ENCODE assay signal across 9 cellular contexts in the genomic region with DNA sequence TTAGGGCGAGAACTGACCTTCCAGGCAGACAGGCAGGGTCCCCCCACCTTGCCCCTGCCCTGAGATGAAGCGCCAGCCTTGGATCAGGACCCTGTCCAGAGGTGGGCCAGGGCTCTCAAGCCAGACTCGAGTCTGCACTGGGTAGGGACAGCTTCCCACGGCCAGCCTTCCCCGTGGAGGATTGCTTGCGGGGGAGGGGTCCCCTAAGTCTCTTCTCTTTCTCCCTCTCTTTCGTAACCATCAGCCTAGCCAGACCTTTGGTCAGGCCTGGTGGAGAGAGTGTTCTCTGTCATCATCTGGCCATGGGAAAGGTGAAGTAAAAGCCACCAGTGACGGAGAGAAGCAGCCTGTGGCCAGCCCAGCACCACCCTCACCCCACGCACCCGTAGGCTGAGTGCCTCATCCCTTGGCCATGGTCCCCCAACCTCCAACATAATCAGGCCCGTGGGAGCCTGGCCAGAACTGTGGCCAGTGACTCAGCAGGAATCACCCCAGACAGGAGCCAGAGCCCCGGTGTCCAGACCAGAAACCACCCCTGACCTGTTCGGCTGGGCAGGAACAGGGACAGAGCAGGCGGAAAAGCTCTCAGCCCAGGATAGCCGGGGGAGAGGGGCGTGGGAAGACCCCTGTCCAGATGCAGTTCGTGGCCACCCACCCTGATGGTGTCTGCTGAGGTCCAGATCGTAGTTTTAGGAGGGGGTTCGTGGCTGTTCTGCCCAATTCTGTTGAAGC. TPM values are rescaled to one million over a fixed set of nuclear protein-coding genes. Genes with fewer than 3 reads are reported as not detected.
DNase-seq lines count a peak whose midpoint lies in the region; ATAC-seq, FAIRE-seq and TF ChIP-seq lines count a peak whose summit lies in the region.
"Had no signal": no experiment of that assay in that cellular context is flagged by ENCODE, and none has a peak within 500 bp of the region (broad histone marks: within the 10 kb centered on the region; RNA-seq: fewer than 3 reads in every experiment).

No MANE protein-coding gene starts in this region.

- CTCF ChIA-PET in A549 (lab: Yijun Ruan, JAX) = interaction anchor here (1.0 to 4.0 kb wide), 5 partner anchors 20 to 51 kb away, joined by 3 to 31 read pairs (median 7); no protein-coding TSS in a partner anchor

- H3K4me3 ChIP-seq in A549 (0 out of 3 replicates have a peak overlapping the region, but pooled peaks have one; percentile 10), mesodermal cell (ENCODE audit: extremely low read depth, insufficient read depth, low read length, poor library complexity, severe bottlenecking) (no peak overlapping the region), BE2C (ENCODE audit: low read depth, low read length) (no peak overlapping the region)

- H3K27ac ChIP-seq in A549 (peak overlapping the region; percentile 93 to 95), mesodermal cell (ENCODE audit: low read depth, low read length, severe bottlenecking) (peak overlapping the region; percentile 75)

- TF ChIP-seq RAD21 in A549 (conservative IDR thresholded peaks at IDR 0.05 in 1 of 2, IDR thresholded peaks at IDR 0.05 in 1 of 2) = peak; percentile 3 to 22; a peak in 1 of 5 replicates
- no peak for TF ChIP-seq RAD21 in Ishikawa (IDR thresholded peaks at IDR 0.05; ENCODE audit: low read depth)

- H3K27me3 ChIP-seq in BE2C = no peaks in the 10 kb centered on the region

- no peak for FAIRE-seq in A549 (lab: Jason Lieb, UNC)

- H3K9me3 ChIP-seq in A549 = no peaks in the 10 kb centered on the region
- H3K9me3 ChIP-seq in mesodermal cell (ENCODE audit: control insufficient read depth, low read length) = no peaks in the 10 kb centered on the region
- H3K9me3 ChIP-seq in BE2C = no peaks in the 10 kb centered on the region

- DNase-seq in A549 (ENCODE audit: low read depth in 1 of 2, low spot score in 1 of 2) (peak; percentile 78 to 92), dedifferentiated amniotic fluid mesenchymal stem cell (ENCODE audit: extremely low spot score) (peak; percentile 48), BE2C (no peak), GDM1 (lab: John Stamatoyannopoulos, UW) (no peak)
- DNase-seq: CD4-positive, alpha-beta memory T cell had no signal

- no peaks in the 10 kb centered on the region for H3K36me3 ChIP-seq in mesodermal cell (ENCODE audit: control insufficient read depth, insufficient read depth, low read length)
- no peaks in the 10 kb centered on the region for H3K36me3 ChIP-seq in BE2C

- TF ChIP-seq EP300 in A549 (IDR thresholded peaks at IDR 0.05) = peak; percentile 57 to 86; a peak in 3 of 5 replicates
- TF ChIP-seq EP300 in Ishikawa (IDR thresholded peaks at IDR 0.05; ENCODE audit: borderline replicate concordance) = no peak

- ATAC-seq in A549 = peak; percentile 51 to 71
- no peak for ATAC-seq in GM19467 (IDR thresholded peaks at IDR 0.05; ENCODE audit: unreplicated experiment)
- no peak for ATAC-seq in HG03280 (IDR thresholded peaks at IDR 0.05; ENCODE audit: unreplicated experiment)

- 23% methylated on average over 13 of the region's 19 CpGs for WGBS in A549 (ENCODE audit: missing lambda C conversion rate)
- WGBS in mesodermal cell (ENCODE audit: insufficient coverage in 2 of 2), 2 experiments = 86 to 96% methylated on average over 11 to 13 of the region's 19 CpGs

- H3K4me1 ChIP-seq in A549 (peaks cover 76% of the 10 kb centered on the region), mesodermal cell (ENCODE audit: control insufficient read depth, insufficient read depth, low read length, poor library complexity, severe bottlenecking) (peaks cover 44% of the 10 kb centered on the region), BE2C (peaks cover 13% of the 10 kb centered on the region)

- TF ChIP-seq CTCF in A549 (IDR thresholded peaks at IDR 0.05) (no peak), BE2C (IDR thresholded peaks at IDR 0.05; ENCODE audit: low read depth, low read length) (no peak)

- peak overlapping the region; percentile 61 for H3K4me2 ChIP-seq in A549

- TF ChIP-seq POLR2A in A549 (IDR thresholded peaks at IDR 0.05; ENCODE audit: low read length) = no peak

- POLR2A ChIA-PET in A549 (lab: Yijun Ruan, JAX) = no interaction called here

TF ChIP-seq in A549, 52 proteins besides CTCF, POLR2A, EP300 and RAD21:
- TF ChIP-seq NFE2L2 (conservative IDR thresholded peaks at IDR 0.05; ENCODE audit: low read length) (peak; percentile 79), GATA3 (IDR thresholded peaks at IDR 0.05; ENCODE audit: borderline replicate concordance) (peak; percentile 57; the same call in 1 of the 2 replicates), RARB (CRISPR knock-in tag; IDR thresholded peaks at IDR 0.05) (no peak), TP53 (CRISPR knock-in tag; IDR thresholded peaks at IDR 0.05) (0 out of 2 replicates have a peak, but pooled peaks have one; percentile 8), JUNB (IDR thresholded peaks at IDR 0.05) (peak; percentile 35; the same call in 1 of the 2 replicates), JUN (IDR thresholded peaks at IDR 0.05) (peak; percentile 26 to 76; a peak in 4 of 5 replicates), ESRRA (IDR thresholded peaks at IDR 0.05; ENCODE audit: borderline replicate concordance, low read length) (no peak), FOSL2 (IDR thresholded peaks at IDR 0.05) (no peak), FOSL2 (CRISPR knock-in tag; IDR thresholded peaks at IDR 0.05) (peak; percentile 85), CEBPB (IDR thresholded peaks at IDR 0.05) (peak; percentile 56 to 81; a peak in 2 of 4 replicates), MAFK (IDR thresholded peaks at IDR 0.05; ENCODE audit: partially characterized antibody) (peak; percentile 98), SMC3 (IDR thresholded peaks at IDR 0.05) (no peak), HOXB5 (CRISPR knock-in tag; IDR thresholded peaks at IDR 0.05) (no peak), MYC (IDR thresholded peaks at IDR 0.05; ENCODE audit: borderline replicate concordance, low read length) (0 out of 2 replicates have a peak, but pooled peaks have one; percentile 42)
- TF ChIP-seq, protein P1, sequence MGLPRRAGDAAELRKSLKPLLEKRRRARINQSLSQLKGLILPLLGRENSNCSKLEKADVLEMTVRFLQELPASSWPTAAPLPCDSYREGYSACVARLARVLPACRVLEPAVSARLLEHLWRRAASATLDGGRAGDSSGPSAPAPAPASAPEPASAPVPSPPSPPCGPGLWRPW (IDR thresholded peaks at IDR 0.05) = 0 out of 2 replicates have a peak, but pooled peaks have one; percentile 41
- TF ChIP-seq, protein P2, sequence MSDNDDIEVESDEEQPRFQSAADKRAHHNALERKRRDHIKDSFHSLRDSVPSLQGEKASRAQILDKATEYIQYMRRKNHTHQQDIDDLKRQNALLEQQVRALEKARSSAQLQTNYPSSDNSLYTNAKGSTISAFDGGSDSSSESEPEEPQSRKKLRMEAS (IDR thresholded peaks at IDR 0.05) = peak; percentile 81

TF ChIP-seq in Ishikawa, 13 proteins besides CTCF, POLR2A, EP300 and RAD21:
- TF ChIP-seq TEAD4 (IDR thresholded peaks at IDR 0.05) = no peak
- TF ChIP-seq TCF12 (IDR thresholded peaks at IDR 0.05; ENCODE audit: low read depth) = 0 out of 2 replicates have a peak, but pooled peaks have one; percentile 17

RNA-seq across cellular contexts. Expression of a gene that starts 47.1 kb away (rescaled TPM):
- polyA plus RNA-seq in A549 (2011; rRNA removed) (7.0 and 7.2 TPM in 2 replicates), A549 (2017; fragmentation: RNase III; extraction: RNeasy Plus Mini Kit Qiagen cat#74134 plus additional on column Dnase treatment) (8.0 to 11.1 TPM (median 10.7 TPM) in 3 replicates)
- 14.0 and 21.4 TPM in 2 replicates for polyA plus RNA-seq in A549 (2012; cell fraction: cytosol; rRNA removed)
- polyA plus RNA-seq in A549 (2012; cell fraction: nucleus; rRNA removed) = 22.7 and 28.4 TPM in 2 replicates
- 3.8 and 6.0 TPM in 2 replicates for polyA minus RNA-seq in A549 (2011; rRNA and poly(A)+ RNA removed)
- polyA plus RNA-seq in mesodermal cell (2013, experiment 1 of 2) = 62.2 TPM
- 48.4 TPM for polyA plus RNA-seq in mesodermal cell (2013, experiment 2 of 2)
- 9.1 TPM for polyA plus RNA-seq in BE2C (2012; ENCODE audit: insufficient read depth, insufficient read length, low read depth)

Comparison
In these comparisons a context has a peak if more than half of its experiments do, and no peak if none do; other contexts are left out.
1. ATAC-seq: peak in A549 (2 of 2); none in GM19467 (single experiment) and HG03280 (single experiment).
2. DNase-seq: peak in A549 (2 of 2) and dedifferentiated amniotic fluid mesenchymal stem cell (single experiment); none in BE2C (single experiment) and GDM1 (single experiment).